1 cellular context compared by ENCODE assay signal in the genomic region with DNA sequence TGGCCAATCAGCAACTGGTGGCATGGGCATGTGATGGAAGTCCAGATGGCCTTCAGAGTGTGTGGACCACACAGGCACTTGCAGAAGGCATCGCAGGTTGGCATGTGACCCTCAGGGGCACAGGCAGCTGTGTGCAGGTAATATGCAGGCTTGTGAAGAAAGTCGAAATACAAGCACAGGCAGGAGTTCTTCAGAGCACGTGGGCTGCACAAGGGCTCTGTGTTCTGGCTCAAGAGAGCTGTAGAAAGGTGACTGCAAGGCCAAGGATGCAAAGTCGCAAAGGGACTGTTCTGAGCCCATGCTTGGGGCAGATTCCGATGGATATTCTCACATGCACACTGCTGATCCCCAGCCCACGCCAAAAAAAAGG.
TF ChIP-seq lines count a peak whose summit lies in the region.

No MANE protein-coding gene starts in this region.

TF ChIP-seq in HCT116, 20 proteins besides CTCF, POLR2A, EP300 and RAD21:
- no peak for TF ChIP-seq EZH2 (IDR thresholded peaks at IDR 0.05)
- no peak for TF ChIP-seq POLR2AphosphoS5 (IDR thresholded peaks at IDR 0.05; ENCODE audit: low read depth, low read length)
- TF ChIP-seq, protein P1, sequence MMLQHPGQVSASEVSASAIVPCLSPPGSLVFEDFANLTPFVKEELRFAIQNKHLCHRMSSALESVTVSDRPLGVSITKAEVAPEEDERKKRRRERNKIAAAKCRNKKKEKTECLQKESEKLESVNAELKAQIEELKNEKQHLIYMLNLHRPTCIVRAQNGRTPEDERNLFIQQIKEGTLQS (IDR thresholded peaks at IDR 0.05): no peak
- no peak for TF ChIP-seq EGR1 (IDR thresholded peaks at IDR 0.05; ENCODE audit: low read depth)
- no peak for TF ChIP-seq CBX3 (IDR thresholded peaks at IDR 0.05; ENCODE audit: low read depth)
- TF ChIP-seq SP1 (IDR thresholded peaks at IDR 0.05; ENCODE audit: low read depth): no peak
- TF ChIP-seq FOSL1 (IDR thresholded peaks at IDR 0.05; ENCODE audit: low read depth): no peak
- TF ChIP-seq, protein P2, sequence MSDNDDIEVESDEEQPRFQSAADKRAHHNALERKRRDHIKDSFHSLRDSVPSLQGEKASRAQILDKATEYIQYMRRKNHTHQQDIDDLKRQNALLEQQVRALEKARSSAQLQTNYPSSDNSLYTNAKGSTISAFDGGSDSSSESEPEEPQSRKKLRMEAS (IDR thresholded peaks at IDR 0.05): no peak
- TF ChIP-seq, protein P3, sequence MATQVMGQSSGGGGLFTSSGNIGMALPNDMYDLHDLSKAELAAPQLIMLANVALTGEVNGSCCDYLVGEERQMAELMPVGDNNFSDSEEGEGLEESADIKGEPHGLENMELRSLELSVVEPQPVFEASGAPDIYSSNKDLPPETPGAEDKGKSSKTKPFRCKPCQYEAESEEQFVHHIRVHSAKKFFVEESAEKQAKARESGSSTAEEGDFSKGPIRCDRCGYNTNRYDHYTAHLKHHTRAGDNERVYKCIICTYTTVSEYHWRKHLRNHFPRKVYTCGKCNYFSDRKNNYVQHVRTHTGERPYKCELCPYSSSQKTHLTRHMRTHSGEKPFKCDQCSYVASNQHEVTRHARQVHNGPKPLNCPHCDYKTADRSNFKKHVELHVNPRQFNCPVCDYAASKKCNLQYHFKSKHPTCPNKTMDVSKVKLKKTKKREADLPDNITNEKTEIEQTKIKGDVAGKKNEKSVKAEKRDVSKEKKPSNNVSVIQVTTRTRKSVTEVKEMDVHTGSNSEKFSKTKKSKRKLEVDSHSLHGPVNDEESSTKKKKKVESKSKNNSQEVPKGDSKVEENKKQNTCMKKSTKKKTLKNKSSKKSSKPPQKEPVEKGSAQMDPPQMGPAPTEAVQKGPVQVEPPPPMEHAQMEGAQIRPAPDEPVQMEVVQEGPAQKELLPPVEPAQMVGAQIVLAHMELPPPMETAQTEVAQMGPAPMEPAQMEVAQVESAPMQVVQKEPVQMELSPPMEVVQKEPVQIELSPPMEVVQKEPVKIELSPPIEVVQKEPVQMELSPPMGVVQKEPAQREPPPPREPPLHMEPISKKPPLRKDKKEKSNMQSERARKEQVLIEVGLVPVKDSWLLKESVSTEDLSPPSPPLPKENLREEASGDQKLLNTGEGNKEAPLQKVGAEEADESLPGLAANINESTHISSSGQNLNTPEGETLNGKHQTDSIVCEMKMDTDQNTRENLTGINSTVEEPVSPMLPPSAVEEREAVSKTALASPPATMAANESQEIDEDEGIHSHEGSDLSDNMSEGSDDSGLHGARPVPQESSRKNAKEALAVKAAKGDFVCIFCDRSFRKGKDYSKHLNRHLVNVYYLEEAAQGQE (IDR thresholded peaks at IDR 0.05; ENCODE audit: low read depth): no peak
- TF ChIP-seq, protein P4, sequence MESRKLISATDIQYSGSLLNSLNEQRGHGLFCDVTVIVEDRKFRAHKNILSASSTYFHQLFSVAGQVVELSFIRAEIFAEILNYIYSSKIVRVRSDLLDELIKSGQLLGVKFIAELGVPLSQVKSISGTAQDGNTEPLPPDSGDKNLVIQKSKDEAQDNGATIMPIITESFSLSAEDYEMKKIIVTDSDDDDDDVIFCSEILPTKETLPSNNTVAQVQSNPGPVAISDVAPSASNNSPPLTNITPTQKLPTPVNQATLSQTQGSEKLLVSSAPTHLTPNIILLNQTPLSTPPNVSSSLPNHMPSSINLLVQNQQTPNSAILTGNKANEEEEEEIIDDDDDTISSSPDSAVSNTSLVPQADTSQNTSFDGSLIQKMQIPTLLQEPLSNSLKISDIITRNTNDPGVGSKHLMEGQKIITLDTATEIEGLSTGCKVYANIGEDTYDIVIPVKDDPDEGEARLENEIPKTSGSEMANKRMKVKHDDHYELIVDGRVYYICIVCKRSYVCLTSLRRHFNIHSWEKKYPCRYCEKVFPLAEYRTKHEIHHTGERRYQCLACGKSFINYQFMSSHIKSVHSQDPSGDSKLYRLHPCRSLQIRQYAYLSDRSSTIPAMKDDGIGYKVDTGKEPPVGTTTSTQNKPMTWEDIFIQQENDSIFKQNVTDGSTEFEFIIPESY (IDR thresholded peaks at IDR 0.05; ENCODE audit: extremely low read depth, insufficient replicate concordance, low read length): no peak
- no peak for TF ChIP-seq YY1 (IDR thresholded peaks at IDR 0.05; ENCODE audit: extremely low read depth, insufficient replicate concordance, low read depth, low read length)
- TF ChIP-seq TCF7L2 (IDR thresholded peaks at IDR 0.05; ENCODE audit: borderline replicate concordance, extremely low read depth, insufficient read depth, insufficient read length): no peak
